10 cellular contexts compared by ENCODE assay signal in genomic region chr3:191518861-191519260, GRCh38. TPM values are rescaled to one million over a fixed set of nuclear protein-coding genes. Genes with fewer than 3 reads are reported as not detected.
"Had no signal": no experiment of that assay in that cellular context is flagged by ENCODE, and none has a peak within 500 bp of the region (broad histone marks: within the 10 kb centered on the region; RNA-seq: fewer than 3 reads in every experiment).

No MANE protein-coding gene starts in this region.

- H3K4me3 Mint-ChIP-seq: H9, HFFc6 had no signal

- H3K27ac ChIP-seq: HL-60 had no signal

- FAIRE-seq: K562 had no signal

- H3K9me3 Mint-ChIP-seq: H9, HFFc6 had no signal

- H3K4me1 Mint-ChIP-seq: H9 had no signal

- H3K4me3 ChIP-seq: K562 had no signal

- H3K27ac Mint-ChIP-seq: H9, HFFc6 had no signal

- DNase-seq: GOT3, H9, HCEC 1CT, HFFc6, IMR-90, KG1 had no signal

RNA-seq across cellular contexts. Expression of gene PYDC2, which starts 57.9 kb away (rescaled TPM):
- total RNA-seq: H4, H9, HFFc6, HT1080, IMR-90 had no signal
- polyA plus RNA-seq: IMR-90, K562 had no signal
